14 cellular contexts compared by ENCODE assay signal in the genomic region with DNA sequence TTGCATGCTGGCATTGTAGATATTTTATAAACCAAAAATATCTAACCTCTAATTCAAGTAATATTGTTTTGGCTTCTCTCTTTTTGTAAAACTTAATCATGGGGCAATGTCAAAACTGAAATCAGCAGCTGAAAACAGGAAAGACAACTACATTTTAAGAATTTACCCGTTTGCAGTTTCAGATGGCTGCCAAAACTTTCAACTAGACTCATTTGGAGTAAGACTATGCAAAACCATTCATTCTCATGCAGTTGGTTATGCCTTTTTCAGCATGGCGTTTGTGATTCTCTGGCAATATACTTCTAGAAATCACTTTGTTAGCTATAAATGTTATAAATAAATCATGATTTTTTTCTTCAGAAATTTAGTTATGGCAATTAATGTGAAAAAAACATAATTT.
A peak's percentile ranks its signal among the peaks of the same experiment; 100 is the strongest.
DNase-seq lines count a peak whose midpoint lies in the region; ATAC-seq, FAIRE-seq and TF ChIP-seq lines count a peak whose summit lies in the region.
"Had no signal": no experiment of that assay in that cellular context is flagged by ENCODE, and none has a peak within 500 bp of the region (broad histone marks: within the 10 kb centered on the region; RNA-seq: fewer than 3 reads in every experiment).

No MANE protein-coding gene starts in this region.

- H2BK15ac ChIP-seq in H9 (ENCODE audit: low read depth, low read length), result no peak overlapping the region

- H3K36me3 Mint-ChIP-seq in H9 (ENCODE audit: insufficient read depth in 1 of 3, low read depth in 3 of 3), result no peaks in the 10 kb centered on the region
- H3K36me3 Mint-ChIP-seq: activated naive CD4-positive, alpha-beta T cell treated with anti-CD3 and anti-CD28 coated beads, Interleukin-2, amount 50 U/mL, for 24 hours had no signal

- no peak overlapping the region for H3K14ac ChIP-seq in H9 (ENCODE audit: insufficient read depth, low read length)

- no peak overlapping the region for H3T11ph ChIP-seq in H9 (ENCODE audit: low read length)

- no peaks in the 10 kb centered on the region for H3K23me2 ChIP-seq in H9 (ENCODE audit: insufficient read length, low read depth, low read length, poor library complexity, severe bottlenecking)

- H3K27ac ChIP-seq in H9 (ENCODE audit: insufficient read length, low read depth, low read length), result no peak overlapping the region
- H3K27ac ChIP-seq: spleen had no signal

- H3K9ac ChIP-seq in H9 (ENCODE audit: extremely low read depth, insufficient read length, low read length), result no peak overlapping the region

- no peak overlapping the region for H2BK12ac ChIP-seq in H9 (ENCODE audit: insufficient read length, low read depth, low read length)

- no peak overlapping the region for H2BK20ac ChIP-seq in H9 (ENCODE audit: low read depth, low read length, poor library complexity, severe bottlenecking)

- no peak overlapping the region for H4K91ac ChIP-seq in H9 (ENCODE audit: insufficient read length, low read depth, low read length)

- no peaks in the 10 kb centered on the region for H3K9me3 Mint-ChIP-seq in H9
- H3K9me3 Mint-ChIP-seq: activated naive CD4-positive, alpha-beta T cell treated with anti-CD3 and anti-CD28 coated beads, Interleukin-2, amount 50 U/mL, for 24 hours had no signal

- ATAC-seq in GM19463 (IDR thresholded peaks at IDR 0.05; ENCODE audit: unreplicated experiment) (peak; percentile 75), HG02852 (IDR thresholded peaks at IDR 0.05; ENCODE audit: unreplicated experiment) (peak; percentile 89), HG03442 (IDR thresholded peaks at IDR 0.05; ENCODE audit: unreplicated experiment) (peak; percentile 77)

- H2BK5ac ChIP-seq in H9 (ENCODE audit: insufficient read length, low read length), result no peak overlapping the region

- no peak overlapping the region for H3K23ac ChIP-seq in H9 (ENCODE audit: insufficient read length, low read depth, low read length)

- H4K20me1 ChIP-seq in H9 (ENCODE audit: control insufficient read depth, insufficient read depth, insufficient read length), result no peaks in the 10 kb centered on the region

- no peak overlapping the region for H4K5ac ChIP-seq in H9 (ENCODE audit: insufficient read length, low read depth, low read length)

- no peaks in the 10 kb centered on the region; the same call in 1 of the 2 replicates for H3K4me1 ChIP-seq in H9 (ENCODE audit: insufficient read depth, low read length)
- H3K4me1 ChIP-seq: spleen had no signal

- WGBS in H9 (ENCODE audit: extremely low coverage, insufficient read length, low lambda C conversion rate), result no CpG with 5 or more reads among the region's 2 CpGs

- no peak overlapping the region for H3K56ac ChIP-seq in H9 (ENCODE audit: insufficient read length, low read depth, low read length)

- FAIRE-seq in GM18507 (lab: Jason Lieb, UNC), result peak; percentile 65
- FAIRE-seq: RCC 7860 had no signal

- H4K8ac ChIP-seq in H9 (replicated peaks; ENCODE audit: insufficient read length, low read depth, low read length), result no peak overlapping the region

- no peak overlapping the region for H3K27ac Mint-ChIP-seq in H9
- H3K27ac Mint-ChIP-seq: activated naive CD4-positive, alpha-beta T cell treated with anti-CD3 and anti-CD28 coated beads, Interleukin-2, amount 50 U/mL, for 24 hours had no signal

- H2AK5ac ChIP-seq in H9 (ENCODE audit: insufficient read length, low read length), result no peak overlapping the region

- no peak overlapping the region for H2BK120ac ChIP-seq in H9 (ENCODE audit: low read depth, low read length, poor library complexity, severe bottlenecking)

- no peak for DNase-seq in GM18507 (ENCODE audit: extremely low spot score, insufficient read length, low read depth)
- no peak for DNase-seq in H9
- DNase-seq in cerebellar cortex (ENCODE audit: low spot score), result no peak
- no peak for DNase-seq in EL
- DNase-seq in HuH-7 (ENCODE audit: low spot score), result no peak
- DNase-seq: caudate nucleus, occipital lobe, spleen, T-helper 2 cell had no signal

- peaks cover 9 to 12% of the 10 kb centered on the region in 2 experiments for H3K4me1 Mint-ChIP-seq in H9
- H3K4me1 Mint-ChIP-seq: activated naive CD4-positive, alpha-beta T cell treated with anti-CD3 and anti-CD28 coated beads, Interleukin-2, amount 50 U/mL, for 24 hours had no signal

- no peak overlapping the region for H2AFZ ChIP-seq in H9 (ENCODE audit: low read length)

- no peaks in the 10 kb centered on the region for H3K27me3 ChIP-seq in H9 (ENCODE audit: insufficient read depth, low read length)

- H3K79me2 ChIP-seq in H9 (ENCODE audit: insufficient read depth, low read length), result no peaks in the 10 kb centered on the region

- TF ChIP-seq CTCF in H9 (conservative IDR thresholded peaks at IDR 0.05), result no peak

- no peaks in the 10 kb centered on the region for H3K79me1 ChIP-seq in H9 (ENCODE audit: insufficient read depth, low read depth, low read length, poor library complexity, severe bottlenecking)

- no peak overlapping the region for H3K18ac ChIP-seq in H9 (ENCODE audit: insufficient read length, low read depth, low read length)

- H3K4ac ChIP-seq in H9 (ENCODE audit: low read depth, low read length), result no peak overlapping the region

- no peak overlapping the region for H3K4me2 ChIP-seq in H9 (ENCODE audit: insufficient read depth, insufficient read length, low read length)

- no peaks in the 10 kb centered on the region for H3K27me3 Mint-ChIP-seq in H9 (ENCODE audit: low read depth)
- H3K27me3 Mint-ChIP-seq: activated naive CD4-positive, alpha-beta T cell treated with anti-CD3 and anti-CD28 coated beads, Interleukin-2, amount 50 U/mL, for 24 hours had no signal

- no peaks in the 10 kb centered on the region for H3K9me3 ChIP-seq in H9 (ENCODE audit: control insufficient read depth, low read depth, low read length)

- H3K4me3 Mint-ChIP-seq in H9, result no peak overlapping the region
- H3K4me3 Mint-ChIP-seq: activated naive CD4-positive, alpha-beta T cell treated with anti-CD3 and anti-CD28 coated beads, Interleukin-2, amount 50 U/mL, for 24 hours had no signal
